Comparison of ENCODE assay signal across 21 cellular contexts in the genomic region with DNA sequence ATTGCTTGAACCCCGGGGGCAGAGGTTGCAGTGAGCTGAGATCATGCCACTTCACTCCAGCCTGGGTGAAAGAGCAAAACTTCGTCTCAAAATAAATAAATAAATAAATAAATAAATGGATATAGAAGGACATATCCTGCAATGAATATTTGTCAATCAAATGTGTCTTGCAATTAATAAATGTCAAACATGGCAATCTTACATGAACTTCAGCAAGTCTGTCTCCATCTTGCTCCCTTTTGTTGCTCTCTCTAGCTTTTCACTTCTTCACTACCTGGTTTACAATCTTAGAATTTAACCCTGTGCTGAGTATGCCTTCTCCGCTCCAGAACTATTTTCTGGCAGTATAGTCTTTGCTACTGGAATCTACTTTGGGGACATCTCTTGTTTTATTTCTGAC.
"Had no signal": no experiment of that assay in that cellular context is flagged by ENCODE, and none has a peak within 500 bp of the region (broad histone marks: within the 10 kb centered on the region; RNA-seq: fewer than 3 reads in every experiment).

No MANE protein-coding gene starts in this region.

- DNase-seq: activated CD4-positive, alpha-beta T cell treated with anti-CD3 and anti-CD28 coated beads for 1 hour; activated CD4-positive, alpha-beta T cell treated with anti-CD3 and anti-CD28 coated beads, Interleukin-2, amount 50 U/mL, for 4 hours; activated effector memory CD4-positive, alpha-beta T cell treated with anti-CD3 and anti-CD28 coated beads, Interleukin-2, amount 50 U/mL, for 16 hours; activated naive CD4-positive, alpha-beta T cell treated with anti-CD3 and anti-CD28 coated beads, Interleukin-2, amount 10 ng/mL, durations not matched to agents 7 days and 5 days; activated T-cell treated with anti-CD3 and anti-CD28 coated beads, Interleukin-2, amount 50 U/mL, for 72 hours; adrenal gland; brain microvascular endothelial cell; caudate nucleus; dermis blood vessel endothelial cell; effector CD8-positive, alpha-beta T cell; glutamatergic neuron; kidney glomerular epithelial cell; left ventricle myocardium superior; midbrain; occipital lobe; posterior cingulate gyrus; small intestine; stimulated activated CD4-positive, alpha-beta T cell treated with anti-CD3 and anti-CD28 coated beads, Interleukin-2, amount 100 ng/mL, for 24 hours had no signal

- H3K9me3 Mint-ChIP-seq: activated naive CD4-positive, alpha-beta T cell treated with anti-CD3 and anti-CD28 coated beads, Interleukin-2, amount 10 ng/mL, durations not matched to agents 7 days and 5 days; activated T-cell treated with anti-CD3 and anti-CD28 coated beads, Interleukin-2, amount 50 U/mL, for 72 hours; type B pancreatic cell had no signal

- H3K36me3 Mint-ChIP-seq: type B pancreatic cell had no signal

- H3K27ac Mint-ChIP-seq: stimulated activated memory B cell treated with anti-CD40 and anti-IgM and Interleukin-4, amounts not matched to agents 10 μg/mL and 1 μg/mL and 100 μg/mL, for 72 hours; type B pancreatic cell had no signal

- ATAC-seq: activated T-cell treated with anti-CD3 and anti-CD28 coated beads, Interleukin-2, amount 50 U/mL, for 72 hours; left ventricle myocardium superior; sciatic nerve; stimulated activated memory B cell treated with anti-CD40 and anti-IgM and Interleukin-4, amounts not matched to agents 10 μg/mL and 1 μg/mL and 100 μg/mL, for 72 hours had no signal

- H3K4me3 Mint-ChIP-seq: stimulated activated memory B cell treated with anti-CD40 and anti-IgM and Interleukin-4, amounts not matched to agents 10 μg/mL and 1 μg/mL and 100 μg/mL, for 72 hours had no signal
